In the genomic region with DNA sequence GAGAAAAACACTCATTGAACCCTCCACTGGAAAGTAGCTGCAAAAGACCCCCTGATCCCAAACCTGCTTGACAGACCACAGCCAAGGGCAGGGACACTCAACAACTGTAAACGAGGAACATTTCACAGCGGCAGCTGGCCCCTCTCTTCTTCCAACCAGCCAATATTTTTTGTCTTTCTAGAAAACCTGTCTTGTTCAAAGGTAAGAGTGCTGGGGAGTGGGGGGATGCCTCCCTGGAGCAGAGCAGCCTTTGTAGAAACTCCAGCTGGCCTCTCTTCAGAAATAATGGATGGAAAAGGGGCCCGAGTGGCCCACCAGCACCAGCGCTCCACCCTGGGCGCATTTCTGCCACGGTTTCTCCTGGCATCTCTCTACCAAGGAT, we compare ENCODE assay signal across 11 cellular contexts.
A peak's percentile ranks its signal among the peaks of the same experiment; 100 is the strongest.
DNase-seq lines count a peak whose midpoint lies in the region; ATAC-seq, FAIRE-seq and TF ChIP-seq lines count a peak whose summit lies in the region.
"Had no signal": no experiment of that assay in that cellular context is flagged by ENCODE, and none has a peak within 500 bp of the region (broad histone marks: within the 10 kb centered on the region; RNA-seq: fewer than 3 reads in every experiment).

No MANE protein-coding gene starts in this region.

- H3F3A ChIP-seq in SU-DHL-6 (ENCODE audit: insufficient read depth) = peaks cover 10% of the 10 kb centered on the region

- H2AFZ ChIP-seq in SU-DHL-6 (ENCODE audit: low read depth, low read length, severe bottlenecking) = peak overlapping the region; percentile 70

- DNase-seq in lower lobe of right lung = no peak
- DNase-seq in cerebellar nuclear complex (lab: John Stamatoyannopoulos, UW) = no peak
- no peak for DNase-seq in SHP77 treated with DMSO at 0.1 percent for 48 hours (lab: John Stamatoyannopoulos, UW)
- DNase-seq in pancreas = no peak
- DNase-seq: NCI-H1436 treated with DMSO at 0.1 percent for 48 hours had no signal

- H3K79me2 ChIP-seq in SU-DHL-6 (ENCODE audit: insufficient read depth, low read length) = no peaks in the 10 kb centered on the region

- no peaks in the 10 kb centered on the region for H4K20me1 ChIP-seq in SU-DHL-6 (ENCODE audit: low read depth, low read length)

- peak overlapping the region; percentile 84 for H3K27ac ChIP-seq in SU-DHL-6 (ENCODE audit: low read depth, low read length)
- H3K27ac ChIP-seq in lower lobe of right lung = peak overlapping the region; percentile 25
- peak overlapping the region; percentile 86 for H3K27ac ChIP-seq in thymus (ENCODE audit: low read depth)
- H3K27ac ChIP-seq in pancreas = no peak overlapping the region

- H3K36me3 ChIP-seq in SU-DHL-6 (ENCODE audit: low read length) = no peaks in the 10 kb centered on the region
- H3K36me3 ChIP-seq in lower lobe of right lung = no peaks in the 10 kb centered on the region
- no peaks in the 10 kb centered on the region for H3K36me3 ChIP-seq in thymus (ENCODE audit: control insufficient read depth, insufficient read depth)
- H3K36me3 ChIP-seq in pancreas = no peaks in the 10 kb centered on the region

- 37% methylated on average over 6 of the region's 6 CpGs for WGBS in thymus
- 59 to 65% methylated on average over 6 of the region's 6 CpGs for WGBS in pancreas, 2 donors

- no peak for FAIRE-seq in pancreas (lab: Jason Lieb, UNC)
- FAIRE-seq: HepG2, keratinocyte had no signal

- intact Hi-C loops in lower lobe of right lung (cut with DNase I) (no loop called here), pancreas (cut with DNase I) (no loop called here)

- peak overlapping the region; percentile 59 for H3K9ac ChIP-seq in SU-DHL-6 (ENCODE audit: low read length)

- no peaks in the 10 kb centered on the region for H3K9me2 ChIP-seq in SU-DHL-6 (replicated peaks; ENCODE audit: insufficient read depth, low read length)

- TF ChIP-seq CTCF in SU-DHL-6 (IDR thresholded peaks at IDR 0.05; ENCODE audit: insufficient read depth, low read length, poor library complexity, severe bottlenecking) (no peak), lower lobe of right lung (IDR thresholded peaks at IDR 0.05) (no peak), pancreas (IDR thresholded peaks at IDR 0.05) (no peak)

- H3K4me2 ChIP-seq in SU-DHL-6 (ENCODE audit: low read depth, low read length, poor library complexity, severe bottlenecking) = peak overlapping the region; percentile 75

- H3K27me3 ChIP-seq in SU-DHL-6 (ENCODE audit: low read length) (no peaks in the 10 kb centered on the region), lower lobe of right lung (ENCODE audit: low read depth) (peaks cover 23% of the 10 kb centered on the region), thymus (ENCODE audit: control insufficient read depth, insufficient read depth) (peaks cover 22% of the 10 kb centered on the region), pancreas (no peaks in the 10 kb centered on the region)

- ATAC-seq in GM21367 (IDR thresholded peaks at IDR 0.05; ENCODE audit: unreplicated experiment) (peak; percentile 2), lower lobe of right lung (no peak), HG03460 (IDR thresholded peaks at IDR 0.05; ENCODE audit: unreplicated experiment) (no peak), pancreas (no peak)
- ATAC-seq: HepG2 had no signal

- H3K4me1 ChIP-seq in lower lobe of right lung (peaks cover 16% of the 10 kb centered on the region), thymus (ENCODE audit: control insufficient read depth, insufficient read depth, low read length) (no peaks in the 10 kb centered on the region), pancreas (no peaks in the 10 kb centered on the region)

- H3K9me3 ChIP-seq in SU-DHL-6 (ENCODE audit: insufficient read depth, low read length) (no peaks in the 10 kb centered on the region), lower lobe of right lung (no peaks in the 10 kb centered on the region), thymus (ENCODE audit: control insufficient read depth) (no peaks in the 10 kb centered on the region), pancreas (no peaks in the 10 kb centered on the region)

- peak overlapping the region; percentile 40 for H3K4me3 ChIP-seq in SU-DHL-6 (ENCODE audit: insufficient read depth, low read length, poor library complexity, severe bottlenecking)
- no peak overlapping the region for H3K4me3 ChIP-seq in lower lobe of right lung
- H3K4me3 ChIP-seq in thymus (ENCODE audit: low read length) = peak overlapping the region; percentile 19
- no peak overlapping the region for H3K4me3 ChIP-seq in pancreas

Comparison
In these comparisons a context has a peak if more than half of its experiments do, and no peak if none do; other contexts are left out.
1. H3K27ac ChIP-seq: peak in SU-DHL-6 (single experiment), lower lobe of right lung (single experiment) and thymus (single experiment); none in pancreas (0 of 4).
2. H3K4me3 ChIP-seq: peak in SU-DHL-6 (single experiment) and thymus (single experiment); none in lower lobe of right lung (single experiment) and pancreas (0 of 4).